ENCODE assay signal across 10 cellular contexts in genomic region chr2:75192496-75192895, GRCh38. TPM values are rescaled to one million over a fixed set of nuclear protein-coding genes. Genes with fewer than 3 reads are reported as not detected.
"Had no signal": no experiment of that assay in that cellular context is flagged by ENCODE, and none has a peak within 500 bp of the region (broad histone marks: within the 10 kb centered on the region; RNA-seq: fewer than 3 reads in every experiment).

No MANE protein-coding gene starts in this region.

- H3K9me3 Mint-ChIP-seq: GM23338, H9, HFFc6, IgD-negative memory B cell had no signal

- FAIRE-seq: H1, H54, HepG2 had no signal

- DNase-seq: H9, HCEC 1CT, HFFc6, KBM-7 had no signal

- H3K27ac Mint-ChIP-seq: GM23338, H9, HFFc6, IgD-negative memory B cell had no signal

- H3K4me3 Mint-ChIP-seq: GM23338, H9, HFFc6, IgD-negative memory B cell had no signal

RNA-seq across cellular contexts. Expression of gene TACR1, which starts 6.8 kb away (rescaled TPM):
- total RNA-seq: HepG2, HT1080 had no signal
